15 cellular contexts compared by ENCODE assay signal in genomic region chr6:110656492-110656891, GRCh38.
A peak's percentile ranks its signal among the peaks of the same experiment; 100 is the strongest.
DNase-seq lines count a peak whose midpoint lies in the region; ATAC-seq and TF ChIP-seq lines count a peak whose summit lies in the region.
"Had no signal": no experiment of that assay in that cellular context is flagged by ENCODE, and none has a peak within 500 bp of the region (broad histone marks: within the 10 kb centered on the region; RNA-seq: fewer than 3 reads in every experiment).

No MANE protein-coding gene starts in this region.

- H3K9me3 Mint-ChIP-seq in stimulated activated effector memory CD8-positive, alpha-beta T cell treated with anti-CD3 and anti-CD28 coated beads, Interleukin-12 subunit alpha, Interleukin-12 subunit beta, amount 100 ng/mL, for 72 hours = no peaks in the 10 kb centered on the region
- H3K9me3 Mint-ChIP-seq: CD4-positive, alpha-beta T cell; central memory CD8-positive, alpha-beta T cell; naive thymus-derived CD8-positive, alpha-beta T cell had no signal

- no peak overlapping the region; the same call in 1 of the 2 replicates for H3K4me3 ChIP-seq in LNCaP clone FGC (ENCODE audit: low read depth, low read length)
- H3K4me3 ChIP-seq in PC-9 = no peak overlapping the region

- CTCF ChIA-PET in PC-9 (lab: Charles Lee) = no interaction called here

- H3K36me3 ChIP-seq in PC-9 (ENCODE audit: low read depth) = no peaks in the 10 kb centered on the region

- H3K27ac ChIP-seq in PC-9 (peak overlapping the region; percentile 67), epithelial cell of prostate (peak overlapping the region; percentile 52)

- H3F3A ChIP-seq in PC-9 (ENCODE audit: insufficient read depth, low read depth) = peaks cover 29% of the 10 kb centered on the region

- no peaks in the 10 kb centered on the region for H4K20me1 ChIP-seq in PC-9 (ENCODE audit: insufficient read depth)

- no peak overlapping the region for H2AFZ ChIP-seq in PC-9

- DNase-seq in LNCaP clone FGC (ENCODE audit: low read depth) (peak; percentile 100), PC-9 (peak; percentile 3 to 94), epithelial cell of prostate (ENCODE audit: low read depth, low spot score) (peak; percentile 69), renal cortical epithelial cell (ENCODE audit: low read depth) (peak; percentile 21), NCI-H1930 (lab: John Stamatoyannopoulos, UW) (no peak)
- DNase-seq in stimulated activated effector memory CD8-positive, alpha-beta T cell treated with anti-CD3 and anti-CD28 coated beads, Interleukin-12 subunit alpha, Interleukin-12 subunit beta, amount 100 ng/mL, for 72 hours (ENCODE audit: low spot score in 2 of 2) = no peak
- DNase-seq in stimulated activated CD4-positive, alpha-beta T cell treated with anti-CD3 and anti-CD28 coated beads, Interleukin-2, amount 100 ng/mL, for 24 hours = no peak
- DNase-seq: activated CD8-positive, alpha-beta memory T cell treated with anti-CD3 and anti-CD28 coated beads, Interleukin-2, amount 50 U/mL, for 4 hours; CD4-positive, alpha-beta T cell; naive thymus-derived CD8-positive, alpha-beta T cell; NCI-H82; SK-N-SH had no signal

- no peak for ATAC-seq in HG03025 (IDR thresholded peaks at IDR 0.05; ENCODE audit: low FRiP score, unreplicated experiment)
- ATAC-seq in stimulated activated effector memory CD8-positive, alpha-beta T cell treated with anti-CD3 and anti-CD28 coated beads, Interleukin-12 subunit alpha, Interleukin-12 subunit beta, amount 100 ng/mL, for 72 hours = no peak
- ATAC-seq: naive thymus-derived CD8-positive, alpha-beta T cell had no signal

- no peak overlapping the region for H3K4me3 Mint-ChIP-seq in stimulated activated effector memory CD8-positive, alpha-beta T cell treated with anti-CD3 and anti-CD28 coated beads, Interleukin-12 subunit alpha, Interleukin-12 subunit beta, amount 100 ng/mL, for 72 hours
- H3K4me3 Mint-ChIP-seq: activated naive CD4-positive, alpha-beta T cell treated with anti-CD3 and anti-CD28 coated beads, Interleukin-2, amount 50 U/mL, for 24 hours; CD4-positive, alpha-beta T cell; central memory CD8-positive, alpha-beta T cell; naive thymus-derived CD8-positive, alpha-beta T cell had no signal

- no peaks in the 10 kb centered on the region for H3K79me2 ChIP-seq in PC-9 (ENCODE audit: low read depth)

- peaks cover 11% of the 10 kb centered on the region for H3K4me1 Mint-ChIP-seq in stimulated activated effector memory CD8-positive, alpha-beta T cell treated with anti-CD3 and anti-CD28 coated beads, Interleukin-12 subunit alpha, Interleukin-12 subunit beta, amount 100 ng/mL, for 72 hours
- H3K4me1 Mint-ChIP-seq: activated naive CD4-positive, alpha-beta T cell treated with anti-CD3 and anti-CD28 coated beads, Interleukin-2, amount 50 U/mL, for 24 hours; central memory CD8-positive, alpha-beta T cell had no signal

- H3K9me2 ChIP-seq in PC-9 (ENCODE audit: insufficient read depth) = no peaks in the 10 kb centered on the region
- H3K9me2 ChIP-seq: SK-N-SH had no signal

- no peaks in the 10 kb centered on the region for H3K36me3 Mint-ChIP-seq in stimulated activated effector memory CD8-positive, alpha-beta T cell treated with anti-CD3 and anti-CD28 coated beads, Interleukin-12 subunit alpha, Interleukin-12 subunit beta, amount 100 ng/mL, for 72 hours

- H3K4me2 ChIP-seq in PC-9 = peak overlapping the region; percentile 51
- H3K4me2 ChIP-seq: SK-N-SH had no signal

- TF ChIP-seq CTCF in LNCaP clone FGC (IDR thresholded peaks at IDR 0.05; ENCODE audit: control insufficient read depth, extremely low read depth, insufficient read depth) (no peak), PC-9 (conservative IDR thresholded peaks at IDR 0.05) (no peak)

- H3K27me3 ChIP-seq in PC-9 (ENCODE audit: insufficient read depth, low read depth) = no peaks in the 10 kb centered on the region

- no TSS peak for BruUV-seq in PC-9 (replicated peaks; lab: Mats Ljungman, UMichigan)

- intact Hi-C loops in PC-9 (cut with micrococcal nuclease; ENCODE audit: unreplicated experiment) = no loop called here

- H3K27ac Mint-ChIP-seq in stimulated activated effector memory CD8-positive, alpha-beta T cell treated with anti-CD3 and anti-CD28 coated beads, Interleukin-12 subunit alpha, Interleukin-12 subunit beta, amount 100 ng/mL, for 72 hours = no peak overlapping the region
- H3K27ac Mint-ChIP-seq: activated naive CD4-positive, alpha-beta T cell treated with anti-CD3 and anti-CD28 coated beads, Interleukin-2, amount 50 U/mL, for 24 hours; CD4-positive, alpha-beta T cell had no signal

- POLR2A ChIA-PET in PC-9 (lab: Charles Lee; ENCODE audit: unreplicated experiment) = no interaction called here

- peaks cover 43% of the 10 kb centered on the region for H3K4me1 ChIP-seq in PC-9 (replicated peaks; ENCODE audit: insufficient read depth)

- no peaks in the 10 kb centered on the region for H3K9me3 ChIP-seq in PC-9 (ENCODE audit: insufficient read depth, low read depth)
- H3K9me3 ChIP-seq: SK-N-SH had no signal

Comparison
In these comparisons a context has a peak if more than half of its experiments do, and no peak if none do; other contexts are left out.
1. DNase-seq: peak in LNCaP clone FGC (single experiment), PC-9 (2 of 2), epithelial cell of prostate (single experiment) and renal cortical epithelial cell (single experiment); none in NCI-H1930 (0 of 2), stimulated activated effector memory CD8-positive, alpha-beta T cell treated with anti-CD3 and anti-CD28 coated beads, Interleukin-12 subunit alpha, Interleukin-12 subunit beta, amount 100 ng/mL, for 72 hours (0 of 2) and stimulated activated CD4-positive, alpha-beta T cell treated with anti-CD3 and anti-CD28 coated beads, Interleukin-2, amount 100 ng/mL, for 24 hours (0 of 2).